Comparison of ENCODE assay signal across 15 cellular contexts in the genomic region with DNA sequence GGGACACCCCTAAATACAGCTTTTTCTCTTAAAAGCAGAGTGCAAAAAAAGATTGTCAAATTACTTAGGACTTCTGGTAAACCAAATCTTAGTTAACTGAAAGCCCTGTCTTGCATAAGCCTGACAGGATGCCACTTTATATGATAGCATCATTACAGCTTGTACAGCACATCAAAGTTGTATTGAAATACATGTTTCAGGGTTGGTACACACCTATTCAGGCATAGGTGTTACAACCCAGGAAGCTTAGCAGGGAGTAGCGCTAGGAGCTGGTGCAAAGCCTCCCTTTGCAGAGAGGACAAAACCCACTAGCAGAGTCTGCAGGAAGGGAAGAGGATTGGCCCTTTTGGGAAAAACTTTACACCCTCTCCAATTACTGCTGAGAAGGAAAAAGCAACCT.
DNase-seq lines count a peak whose midpoint lies in the region; ATAC-seq and FAIRE-seq lines count a peak whose summit lies in the region.
"Had no signal": no experiment of that assay in that cellular context is flagged by ENCODE, and none has a peak within 500 bp of the region (broad histone marks: within the 10 kb centered on the region; RNA-seq: fewer than 3 reads in every experiment).

No MANE protein-coding gene starts in this region.

- H3K4me3 ChIP-seq in small intestine (ENCODE audit: low read depth in 1 of 2, low read length in 2 of 2), result no peak overlapping the region

- no peak for FAIRE-seq in small intestine (lab: Jason Lieb, UNC)
- FAIRE-seq: A204.1, endothelial cell of umbilical vein, GM18507 had no signal

- no peaks in the 10 kb centered on the region for H3K9me3 Mint-ChIP-seq in central memory CD8-positive, alpha-beta T cell

- no peaks in the 10 kb centered on the region for H3K27me3 ChIP-seq in small intestine (ENCODE audit: control insufficient read depth in 2 of 2, insufficient read depth in 2 of 2, low read length in 2 of 2)

- H3K27ac Mint-ChIP-seq in central memory CD8-positive, alpha-beta T cell (ENCODE audit: low read depth), result peak overlapping the region; percentile 93

- peak; percentile 85 for ATAC-seq in central memory CD8-positive, alpha-beta T cell (replicated peaks; ENCODE audit: extremely low read depth, poor library complexity, severe bottlenecking)
- ATAC-seq in HG02759 (IDR thresholded peaks at IDR 0.05; ENCODE audit: unreplicated experiment), result no peak

- peaks cover 83% of the 10 kb centered on the region for H3K4me1 Mint-ChIP-seq in central memory CD8-positive, alpha-beta T cell

- peaks cover 2 to 21% of the 10 kb centered on the region in 2 donors for H3K4me1 ChIP-seq in small intestine (ENCODE audit: control insufficient read depth in 2 of 2, insufficient read depth in 1 of 2, low read depth in 1 of 2, low read length in 1 of 2)

- H3K9me3 ChIP-seq in small intestine (ENCODE audit: control insufficient read depth, low read depth), result no peaks in the 10 kb centered on the region

- H3K36me3 Mint-ChIP-seq in central memory CD8-positive, alpha-beta T cell (ENCODE audit: insufficient read depth), result peaks cover 4% of the 10 kb centered on the region

- H3K27me3 Mint-ChIP-seq in central memory CD8-positive, alpha-beta T cell, result no peaks in the 10 kb centered on the region

- peak overlapping the region; percentile 27 to 38 for H3K27ac ChIP-seq in small intestine (ENCODE audit: low read depth in 1 of 2, low read length in 1 of 2)
- H3K27ac ChIP-seq: VCaP had no signal

- DNase-seq in NOMO-1 treated with DMSO at 0.1 percent for 48 hours (lab: John Stamatoyannopoulos, UW; ENCODE audit: unreplicated experiment) (peak; percentile 11), NOMO-1 treated with dmso at 0.1 percent for 144 hours (lab: John Stamatoyannopoulos, UW; ENCODE audit: unreplicated experiment) (no peak), MV-4-11 (lab: John Stamatoyannopoulos, UW) (peak; percentile 19), small intestine (peak; percentile 23), hypothalamus (lab: John Stamatoyannopoulos, UW) (no peak), NCI-H2196 treated with DMSO at 0.1 percent for 48 hours (lab: John Stamatoyannopoulos, UW; ENCODE audit: unreplicated experiment) (no peak)
- no peak for DNase-seq in central memory CD8-positive, alpha-beta T cell (ENCODE audit: low spot score in 2 of 2)
- DNase-seq: amniotic stem cell, DND-41, NCI-H1694 treated with DMSO at 0.1 percent for 48 hours had no signal

- WGBS in small intestine, 3 donors, result 82 to 93% (median 92%) methylated on average over 1 of the region's 1 CpG

- H3K36me3 ChIP-seq in small intestine (ENCODE audit: control insufficient read depth in 2 of 2, insufficient read depth in 2 of 2, low read length in 2 of 2), result no peaks in the 10 kb centered on the region

- peak overlapping the region; percentile 76 for H3K4me3 Mint-ChIP-seq in central memory CD8-positive, alpha-beta T cell

Comparison
In these comparisons a context has a peak if more than half of its experiments do, and no peak if none do; other contexts are left out.
1. DNase-seq: peak in NOMO-1 treated with DMSO at 0.1 percent for 48 hours (single experiment), MV-4-11 (single experiment) and small intestine (single experiment); none in NOMO-1 treated with dmso at 0.1 percent for 144 hours (single experiment), central memory CD8-positive, alpha-beta T cell (0 of 2), hypothalamus (0 of 51) and NCI-H2196 treated with DMSO at 0.1 percent for 48 hours (single experiment).